10 cellular contexts compared by ENCODE assay signal in the genomic region with DNA sequence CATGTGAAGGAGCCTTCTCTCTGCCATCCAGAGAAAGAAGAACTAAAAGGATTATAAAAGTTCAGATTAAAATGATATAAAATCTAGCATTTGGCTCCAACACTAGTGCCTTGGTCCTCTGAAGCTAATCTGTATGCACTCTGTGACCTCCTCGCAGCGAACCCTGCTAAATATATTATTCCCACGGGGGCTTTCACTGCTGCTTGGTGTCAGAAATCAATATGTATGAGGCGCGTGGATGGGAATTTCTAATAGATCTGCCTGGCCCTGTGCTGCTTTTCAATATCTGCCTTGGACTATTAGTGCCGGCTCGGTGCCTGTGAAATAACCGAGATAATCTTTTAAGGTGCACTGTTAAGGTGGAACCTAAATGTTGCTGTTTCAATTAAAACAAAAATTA.
DNase-seq lines count a peak whose midpoint lies in the region; ATAC-seq and TF ChIP-seq lines count a peak whose summit lies in the region.
"Had no signal": no experiment of that assay in that cellular context is flagged by ENCODE, and none has a peak within 500 bp of the region (broad histone marks: within the 10 kb centered on the region; RNA-seq: fewer than 3 reads in every experiment).

No MANE protein-coding gene starts in this region.

- no peak for ATAC-seq in HG03565 (IDR thresholded peaks at IDR 0.05; ENCODE audit: unreplicated experiment)
- no peak for ATAC-seq in activated T-cell treated with anti-CD3 and anti-CD28 coated beads, Interleukin-2, amount 50 U/mL, for 4 hours
- ATAC-seq: stimulated activated naive CD8-positive, alpha-beta T cell treated with anti-CD3 and anti-CD28 coated beads, Interleukin-15, Interleukin-2, amounts not matched to agents 100 U/mL and 50 U/mL, for 24 hours had no signal

- H3K36me3 Mint-ChIP-seq in activated T-cell treated with anti-CD3 and anti-CD28 coated beads, Interleukin-2, amount 50 U/mL, for 4 hours (ENCODE audit: insufficient read depth): no peaks in the 10 kb centered on the region

- H3K27me3 ChIP-seq in dorsolateral prefrontal cortex (no peaks in the 10 kb centered on the region), smooth muscle cell (ENCODE audit: low read depth) (no peaks in the 10 kb centered on the region)

- no peaks in the 10 kb centered on the region for H3K9me3 ChIP-seq in smooth muscle cell (replicated peaks; ENCODE audit: low read depth)

- no peaks in the 10 kb centered on the region for H4K20me1 ChIP-seq in smooth muscle cell (ENCODE audit: low read depth)

- H3K4me1 Mint-ChIP-seq in activated T-cell treated with anti-CD3 and anti-CD28 coated beads, Interleukin-2, amount 50 U/mL, for 4 hours (ENCODE audit: low read depth): no peaks in the 10 kb centered on the region

- H3K9me3 Mint-ChIP-seq in activated T-cell treated with anti-CD3 and anti-CD28 coated beads, Interleukin-2, amount 50 U/mL, for 4 hours: no peaks in the 10 kb centered on the region

- H3K27ac ChIP-seq in dorsolateral prefrontal cortex (peak overlapping the region in 53 of 59 donors; percentile 9 to 83 (median 63)), smooth muscle cell (ENCODE audit: low read depth) (no peak overlapping the region)

- H3K27me3 Mint-ChIP-seq in activated T-cell treated with anti-CD3 and anti-CD28 coated beads, Interleukin-2, amount 50 U/mL, for 4 hours (ENCODE audit: low read depth): no peaks in the 10 kb centered on the region

- DNase-seq in OCI-M1 (lab: John Stamatoyannopoulos, UW) (peak; percentile 43), dorsolateral prefrontal cortex (peak in 1 of 10 donors; percentile 31), medulla oblongata (ENCODE audit: extremely low spot score) (peak; percentile 36), smooth muscle cell (lab: John Stamatoyannopoulos, UW; ENCODE audit: unreplicated experiment) (no peak), CD1c-positive myeloid dendritic cell (ENCODE audit: extremely low spot score) (no peak), NCI-H446 treated with DMSO at 0.1 percent for 48 hours (lab: John Stamatoyannopoulos, UW) (no peak)
- DNase-seq in activated T-cell treated with anti-CD3 and anti-CD28 coated beads, Interleukin-2, amount 50 U/mL, for 4 hours: no peak
- DNase-seq: dermis blood vessel endothelial cell; stimulated activated naive CD8-positive, alpha-beta T cell treated with anti-CD3 and anti-CD28 coated beads, Interleukin-15, Interleukin-2, amounts not matched to agents 100 U/mL and 50 U/mL, for 24 hours had no signal

- H2AFZ ChIP-seq in smooth muscle cell (ENCODE audit: low read depth): peak overlapping the region; percentile 11

- no peak for TF ChIP-seq CTCF in dorsolateral prefrontal cortex (IDR thresholded peaks at IDR 0.05 in 54 of 56, conservative IDR thresholded peaks at IDR 0.05 in 2 of 56; ENCODE audit: low read depth in 1 of 56, partially characterized antibody in 56 of 56)
- no peak for TF ChIP-seq CTCF in smooth muscle cell (IDR thresholded peaks at IDR 0.05; ENCODE audit: borderline replicate concordance, insufficient read depth, poor library complexity, severe bottlenecking)

- no peaks in the 10 kb centered on the region for H3K79me2 ChIP-seq in smooth muscle cell (ENCODE audit: low read depth)

- no peaks in the 10 kb centered on the region for H3K36me3 ChIP-seq in smooth muscle cell (ENCODE audit: low read depth)

- H3K4me2 ChIP-seq in smooth muscle cell: no peak overlapping the region

- peaks cover 33% of the 10 kb centered on the region for H3K4me1 ChIP-seq in smooth muscle cell (ENCODE audit: low read depth)

- H3K4me3 Mint-ChIP-seq in activated T-cell treated with anti-CD3 and anti-CD28 coated beads, Interleukin-2, amount 50 U/mL, for 4 hours: no peak overlapping the region

- H3F3A ChIP-seq in smooth muscle cell (ENCODE audit: low read depth): no peaks in the 10 kb centered on the region

- peak overlapping the region; percentile 39 to 75 (median 61) for H3K4me3 ChIP-seq in dorsolateral prefrontal cortex
- peak overlapping the region; percentile 14 for H3K4me3 ChIP-seq in smooth muscle cell

- no peak overlapping the region for H3K9ac ChIP-seq in smooth muscle cell (ENCODE audit: low read depth)

- intact Hi-C loops in dorsolateral prefrontal cortex (cut with DNase I): no loop called here

- whole genome bisulfite sequencing in smooth muscle cell (ENCODE audit: low lambda C conversion rate): 57% methylated on average over 8 of the region's 8 CpGs

Comparison
In these comparisons a context has a peak if more than half of its experiments do, and no peak if none do; other contexts are left out.
1. DNase-seq: peak in OCI-M1 (single experiment) and medulla oblongata (single experiment); none in smooth muscle cell (single experiment), CD1c-positive myeloid dendritic cell (single experiment), NCI-H446 treated with DMSO at 0.1 percent for 48 hours (single experiment) and activated T-cell treated with anti-CD3 and anti-CD28 coated beads, Interleukin-2, amount 50 U/mL, for 4 hours (single experiment).